ENCODE assay signal across 14 cellular contexts in genomic region chr11:117992136-117992535, GRCh38. TPM values are rescaled to one million over a fixed set of nuclear protein-coding genes. Genes with fewer than 3 reads are reported as not detected.
A peak's percentile ranks its signal among the peaks of the same experiment; 100 is the strongest.
DNase-seq lines count a peak whose midpoint lies in the region; ATAC-seq and TF ChIP-seq lines count a peak whose summit lies in the region.
"Had no signal": no experiment of that assay in that cellular context is flagged by ENCODE, and none has a peak within 500 bp of the region (broad histone marks: within the 10 kb centered on the region; RNA-seq: fewer than 3 reads in every experiment).

No MANE protein-coding gene starts in this region.

- ATAC-seq in activated T-helper 17 cell treated with anti-CD3 and anti-CD28 coated beads, Interleukin-2, amount 50 U/mL, for 72 hours (replicated peaks), result no peak
- no peak for ATAC-seq in stimulated activated effector memory CD8-positive, alpha-beta T cell treated with anti-CD3 and anti-CD28 coated beads, Interleukin-12 subunit alpha, Interleukin-12 subunit beta, amount 100 ng/mL, for 72 hours
- no peak for ATAC-seq in HG03439 (IDR thresholded peaks at IDR 0.05; ENCODE audit: unreplicated experiment)

- H3K9ac ChIP-seq in Karpas-422 (ENCODE audit: low read length), result no peak overlapping the region

- H3K27ac ChIP-seq in Karpas-422 (ENCODE audit: low read length) (peak overlapping the region; percentile 62), RWPE1 (no peak overlapping the region)
- H3K27ac ChIP-seq: adrenal gland, tibial artery had no signal

- H3K27me3 ChIP-seq in Karpas-422 (ENCODE audit: low read length), result no peaks in the 10 kb centered on the region
- H3K27me3 ChIP-seq: Peyer's patch had no signal

- H3K36me3 ChIP-seq in Karpas-422 (ENCODE audit: insufficient read depth, low read length), result peaks cover 13% of the 10 kb centered on the region; the same call in 1 of the 2 replicates

- H3K79me2 ChIP-seq in Karpas-422 (ENCODE audit: low read length), result peaks cover 7% of the 10 kb centered on the region; the same call in 1 of the 2 replicates

- intact Hi-C loops in activated naive CD4-positive, alpha-beta T cell treated with anti-CD3 and anti-CD28 coated beads for 36 hours (cut with micrococcal nuclease), result no loop called here

- no peaks in the 10 kb centered on the region for H3K9me3 Mint-ChIP-seq in activated naive CD4-positive, alpha-beta T cell treated with anti-CD3 and anti-CD28 coated beads, Interleukin-2, amount 50 U/mL, for 24 hours
- H3K9me3 Mint-ChIP-seq in activated naive CD4-positive, alpha-beta T cell treated with anti-CD3 and anti-CD28 coated beads for 36 hours, result no peaks in the 10 kb centered on the region
- H3K9me3 Mint-ChIP-seq in activated T-helper 17 cell treated with anti-CD3 and anti-CD28 coated beads, Interleukin-2, amount 50 U/mL, for 72 hours, result no peaks in the 10 kb centered on the region
- no peaks in the 10 kb centered on the region for H3K9me3 Mint-ChIP-seq in stimulated activated effector memory CD8-positive, alpha-beta T cell treated with anti-CD3 and anti-CD28 coated beads, Interleukin-12 subunit alpha, Interleukin-12 subunit beta, amount 100 ng/mL, for 72 hours

- H3K9me3 ChIP-seq in Karpas-422 (ENCODE audit: low read length), result no peaks in the 10 kb centered on the region
- H3K9me3 ChIP-seq: adrenal gland, Peyer's patch, tibial artery had no signal

- H3K4me1 Mint-ChIP-seq in activated naive CD4-positive, alpha-beta T cell treated with anti-CD3 and anti-CD28 coated beads, Interleukin-2, amount 50 U/mL, for 24 hours, result peaks cover 86% of the 10 kb centered on the region
- H3K4me1 Mint-ChIP-seq in activated naive CD4-positive, alpha-beta T cell treated with anti-CD3 and anti-CD28 coated beads for 36 hours (ENCODE audit: low read depth), result peaks cover 67% of the 10 kb centered on the region
- H3K4me1 Mint-ChIP-seq in activated T-helper 17 cell treated with anti-CD3 and anti-CD28 coated beads, Interleukin-2, amount 50 U/mL, for 72 hours, result peaks cover 43% of the 10 kb centered on the region
- H3K4me1 Mint-ChIP-seq in stimulated activated effector memory CD8-positive, alpha-beta T cell treated with anti-CD3 and anti-CD28 coated beads, Interleukin-12 subunit alpha, Interleukin-12 subunit beta, amount 100 ng/mL, for 72 hours, result peaks cover 85% of the 10 kb centered on the region

- peaks cover 50% of the 10 kb centered on the region for H3K4me1 ChIP-seq in Karpas-422 (ENCODE audit: low read length)
- H3K4me1 ChIP-seq: adrenal gland had no signal

- H3K27ac Mint-ChIP-seq in activated naive CD4-positive, alpha-beta T cell treated with anti-CD3 and anti-CD28 coated beads, Interleukin-2, amount 50 U/mL, for 24 hours, result peak overlapping the region; percentile 91
- H3K27ac Mint-ChIP-seq in activated naive CD4-positive, alpha-beta T cell treated with anti-CD3 and anti-CD28 coated beads for 36 hours, result no peak overlapping the region
- peak overlapping the region; percentile 44 for H3K27ac Mint-ChIP-seq in activated T-helper 17 cell treated with anti-CD3 and anti-CD28 coated beads, Interleukin-2, amount 50 U/mL, for 72 hours
- no peak overlapping the region for H3K27ac Mint-ChIP-seq in stimulated activated effector memory CD8-positive, alpha-beta T cell treated with anti-CD3 and anti-CD28 coated beads, Interleukin-12 subunit alpha, Interleukin-12 subunit beta, amount 100 ng/mL, for 72 hours

- no peaks in the 10 kb centered on the region for H3K9me2 ChIP-seq in Karpas-422 (replicated peaks; ENCODE audit: insufficient read depth, low read length)

- no peak overlapping the region for H2AFZ ChIP-seq in Karpas-422 (ENCODE audit: low read length)

- H3K4me3 Mint-ChIP-seq in activated naive CD4-positive, alpha-beta T cell treated with anti-CD3 and anti-CD28 coated beads, Interleukin-2, amount 50 U/mL, for 24 hours, result peak overlapping the region; percentile 76
- no peak overlapping the region for H3K4me3 Mint-ChIP-seq in activated naive CD4-positive, alpha-beta T cell treated with anti-CD3 and anti-CD28 coated beads for 36 hours
- peak overlapping the region; percentile 90 for H3K4me3 Mint-ChIP-seq in activated T-helper 17 cell treated with anti-CD3 and anti-CD28 coated beads, Interleukin-2, amount 50 U/mL, for 72 hours
- H3K4me3 Mint-ChIP-seq in stimulated activated effector memory CD8-positive, alpha-beta T cell treated with anti-CD3 and anti-CD28 coated beads, Interleukin-12 subunit alpha, Interleukin-12 subunit beta, amount 100 ng/mL, for 72 hours, result peak overlapping the region; percentile 97

- no peaks in the 10 kb centered on the region for H3K27me3 Mint-ChIP-seq in activated naive CD4-positive, alpha-beta T cell treated with anti-CD3 and anti-CD28 coated beads, Interleukin-2, amount 50 U/mL, for 24 hours
- H3K27me3 Mint-ChIP-seq in activated naive CD4-positive, alpha-beta T cell treated with anti-CD3 and anti-CD28 coated beads for 36 hours (ENCODE audit: low read depth), result no peaks in the 10 kb centered on the region
- no peaks in the 10 kb centered on the region for H3K27me3 Mint-ChIP-seq in activated T-helper 17 cell treated with anti-CD3 and anti-CD28 coated beads, Interleukin-2, amount 50 U/mL, for 72 hours
- H3K27me3 Mint-ChIP-seq: naive B cell had no signal

- no peak for DNase-seq in activated naive CD4-positive, alpha-beta T cell treated with anti-CD3 and anti-CD28 coated beads for 36 hours
- DNase-seq in Karpas-422, result no peak
- no peak for DNase-seq in stimulated activated effector memory CD8-positive, alpha-beta T cell treated with anti-CD3 and anti-CD28 coated beads, Interleukin-12 subunit alpha, Interleukin-12 subunit beta, amount 100 ng/mL, for 72 hours (ENCODE audit: low spot score in 2 of 2)
- no peak for DNase-seq in RWPE1 (ENCODE audit: low spot score)
- no peak for DNase-seq in effector CD8-positive, alpha-beta T cell (lab: John Stamatoyannopoulos, UW)
- DNase-seq: adrenal gland, naive B cell, NCI-H2107, Peyer's patch, posterior cingulate gyrus, tibial artery had no signal

- H3K36me3 Mint-ChIP-seq in activated naive CD4-positive, alpha-beta T cell treated with anti-CD3 and anti-CD28 coated beads, Interleukin-2, amount 50 U/mL, for 24 hours, result peaks cover 38% of the 10 kb centered on the region
- peaks cover 47% of the 10 kb centered on the region for H3K36me3 Mint-ChIP-seq in activated naive CD4-positive, alpha-beta T cell treated with anti-CD3 and anti-CD28 coated beads for 36 hours (ENCODE audit: low read depth)
- H3K36me3 Mint-ChIP-seq in activated T-helper 17 cell treated with anti-CD3 and anti-CD28 coated beads, Interleukin-2, amount 50 U/mL, for 72 hours (ENCODE audit: low read depth), result peaks cover 100% of the 10 kb centered on the region
- peaks cover 100% of the 10 kb centered on the region for H3K36me3 Mint-ChIP-seq in stimulated activated effector memory CD8-positive, alpha-beta T cell treated with anti-CD3 and anti-CD28 coated beads, Interleukin-12 subunit alpha, Interleukin-12 subunit beta, amount 100 ng/mL, for 72 hours

- H3K4me3 ChIP-seq in Karpas-422 (ENCODE audit: low read length), result no peak overlapping the region
- H3K4me3 ChIP-seq: adrenal gland, tibial artery had no signal

- CTCF ChIA-PET in activated naive CD4-positive, alpha-beta T cell treated with anti-CD3 and anti-CD28 coated beads for 36 hours (lab: Charles Lee), result interaction anchor here (1.3 kb wide), 1 partner anchor 61 kb away, joined by 3 read pairs; no protein-coding TSS in a partner anchor
- CTCF ChIA-PET in RWPE1 (lab: Yijun Ruan, JAX), result no interaction called here

- H4K20me1 ChIP-seq in Karpas-422 (ENCODE audit: insufficient read depth, low read depth, low read length), result no peaks in the 10 kb centered on the region

- POLR2A ChIA-PET in RWPE1 (lab: Yijun Ruan, JAX; ENCODE audit: low non-redundant PET), result no interaction called here

- no peak for TF ChIP-seq CTCF in RWPE1 (conservative IDR thresholded peaks at IDR 0.05; ENCODE audit: low read depth)

- H3K4me2 ChIP-seq in Karpas-422 (ENCODE audit: low read depth, low read length, poor library complexity, severe bottlenecking), result peak overlapping the region; percentile 40

RNA-seq across cellular contexts. Expression of gene IL10RA, which starts 5.9 kb away (rescaled TPM):
- total RNA-seq in activated naive CD4-positive, alpha-beta T cell treated with anti-CD3 and anti-CD28 coated beads for 36 hours, result 10 to 100 TPM; 11.3 to 16.1 TPM
- total RNA-seq in Karpas-422 (2014; rRNA removed; shearing (Covaris generic); ENCODE audit: low replicate concordance), result 25.5 and 49.8 TPM in 2 replicates
- 100 to 1,000 TPM in 1 of 2 donors, 10 to 100 TPM in 1; 63.0 to 108 TPM for total RNA-seq in activated T-helper 17 cell treated with anti-CD3 and anti-CD28 coated beads, Interleukin-2, amount 50 U/mL, for 72 hours

Comparison
In these comparisons a context has a peak if more than half of its experiments do, and no peak if none do; other contexts are left out.
1. H3K27ac Mint-ChIP-seq: peak in activated naive CD4-positive, alpha-beta T cell treated with anti-CD3 and anti-CD28 coated beads, Interleukin-2, amount 50 U/mL, for 24 hours (single experiment) and activated T-helper 17 cell treated with anti-CD3 and anti-CD28 coated beads, Interleukin-2, amount 50 U/mL, for 72 hours (single experiment); none in activated naive CD4-positive, alpha-beta T cell treated with anti-CD3 and anti-CD28 coated beads for 36 hours (single experiment) and stimulated activated effector memory CD8-positive, alpha-beta T cell treated with anti-CD3 and anti-CD28 coated beads, Interleukin-12 subunit alpha, Interleukin-12 subunit beta, amount 100 ng/mL, for 72 hours (single experiment).